9 cellular contexts compared by ENCODE assay signal in the genomic region with DNA sequence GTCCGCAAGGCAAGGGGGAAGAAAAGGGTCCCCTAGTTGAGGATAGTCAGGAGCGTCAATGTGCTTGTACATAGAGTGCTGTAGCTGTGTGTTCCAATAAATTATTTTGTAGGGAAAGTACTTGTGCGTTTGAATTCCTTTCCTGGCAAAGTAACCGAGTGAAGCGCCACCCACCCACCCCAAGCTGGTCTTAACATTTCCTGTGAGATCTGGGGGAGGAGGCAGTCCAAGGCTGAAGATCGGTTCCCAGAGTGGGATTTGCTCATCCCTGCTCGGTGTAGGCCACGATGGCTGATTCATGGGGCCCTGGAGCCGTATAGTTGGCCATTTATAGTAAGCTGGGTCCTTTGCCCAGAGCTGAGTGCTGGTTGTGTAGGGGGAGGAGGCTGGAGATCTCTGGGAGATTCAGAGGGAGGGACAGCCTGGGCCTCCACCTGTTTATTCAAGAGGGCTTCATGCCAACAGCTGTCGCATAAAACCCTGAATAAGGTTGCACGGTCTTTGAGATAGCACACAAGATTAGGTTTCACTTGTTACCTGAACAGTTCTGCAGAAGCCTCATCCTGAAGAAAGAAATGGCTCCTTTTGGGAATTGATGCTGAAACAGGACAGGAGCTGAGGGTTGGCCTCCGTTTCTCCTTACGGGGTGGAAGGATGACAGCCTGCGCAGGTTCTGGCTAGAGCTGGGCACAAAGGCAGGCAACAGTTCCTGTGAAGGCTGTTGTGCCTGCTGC. TPM values are rescaled to one million over a fixed set of nuclear protein-coding genes. Genes with fewer than 3 reads are reported as not detected.
DNase-seq lines count a peak whose midpoint lies in the region; ATAC-seq and TF ChIP-seq lines count a peak whose summit lies in the region.
"Had no signal": no experiment of that assay in that cellular context is flagged by ENCODE, and none has a peak within 500 bp of the region (broad histone marks: within the 10 kb centered on the region; RNA-seq: fewer than 3 reads in every experiment).

No MANE protein-coding gene starts in this region.

- intact Hi-C loops in HCT116 (cut with micrococcal nuclease): loop anchor here (5.0 kb wide), 1 partner anchor 205 kb away; the partner anchor contains the start of gene RPL3

- peak; percentile 25 for TF ChIP-seq POLR2A in HCT116 (IDR thresholded peaks at IDR 0.05; ENCODE audit: borderline replicate concordance, extremely low read depth, insufficient read depth, insufficient read length)

- no peak for ATAC-seq in CD4-positive, CD25-positive, alpha-beta regulatory T cell (ENCODE audit: low read depth in 2 of 2)
- no peak for ATAC-seq in HCT116
- ATAC-seq in GM18520 (IDR thresholded peaks at IDR 0.05; ENCODE audit: unreplicated experiment): no peak
- ATAC-seq in HG03457 (IDR thresholded peaks at IDR 0.05; ENCODE audit: unreplicated experiment): no peak

- peaks cover 62% of the 10 kb centered on the region for H3K4me1 ChIP-seq in CD4-positive, CD25-positive, alpha-beta regulatory T cell (ENCODE audit: control insufficient read depth, insufficient read depth, low read length, poor library complexity, severe bottlenecking)
- H3K4me1 ChIP-seq in HCT116 (ENCODE audit: control insufficient read depth in 1 of 2, insufficient read depth in 2 of 2, low read length in 2 of 2) (peaks cover 17 to 37% of the 10 kb centered on the region in 2 experiments), SK-N-SH (ENCODE audit: control insufficient read depth in 1 of 2, insufficient read depth in 2 of 2, low read depth in 1 of 2, low read length in 1 of 2) (peaks cover 8 to 21% of the 10 kb centered on the region in 2 experiments; a peak in 2 of 4 replicates)

- H3K27ac ChIP-seq in CD4-positive, CD25-positive, alpha-beta regulatory T cell (ENCODE audit: insufficient read depth, low read length, poor library complexity, severe bottlenecking): no peak overlapping the region
- H3K27ac ChIP-seq in HCT116 (ENCODE audit: low read depth, low read length): peak overlapping the region; percentile 99
- H3K27ac ChIP-seq in SK-N-SH (ENCODE audit: low read depth in 2 of 2, low read length in 1 of 2): peak overlapping the region; percentile 56 to 92; a peak in 3 of 4 replicates

- no peak for TF ChIP-seq EP300 in SK-N-SH (IDR thresholded peaks at IDR 0.05; ENCODE audit: borderline replicate concordance in 1 of 2, low read depth in 1 of 2, low read length in 1 of 2)

- H3K4me3 Mint-ChIP-seq in CD4-positive, CD25-positive, alpha-beta regulatory T cell: peak overlapping the region; percentile 91 to 96 (median 96)
- peak overlapping the region; percentile 96 for H3K4me3 Mint-ChIP-seq in endothelial cell (ENCODE audit: unreplicated experiment)
- peak overlapping the region; percentile 94 to 98 (median 94) for H3K4me3 Mint-ChIP-seq in nephron

- H3K4me3 ChIP-seq in CD4-positive, CD25-positive, alpha-beta regulatory T cell (ENCODE audit: low read depth, low read length): peak overlapping the region; percentile 92
- H3K4me3 ChIP-seq in HCT116 (replicated peaks in 1 of 2; ENCODE audit: low read depth in 1 of 2, low read length in 2 of 2): no peak overlapping the region
- peak overlapping the region; percentile 70 to 76 for H3K4me3 ChIP-seq in SK-N-SH (ENCODE audit: low read depth in 2 of 2, low read length in 1 of 2)

- RAD21 ChIA-PET in HCT116 (lab: Charles Lee; ENCODE audit: low non-redundant PET in 1 of 2, low total read pairs in 2 of 2, uncharacterized antibody in 2 of 2, unreplicated experiment in 2 of 2): no interaction called here

- POLR2A ChIA-PET in HCT116 (lab: Charles Lee): interaction anchor here (1.1 to 1.7 kb wide), 3 partner anchors 21 to 203 kb away, joined by 4 to 6 read pairs (median 5); partner anchors contain the start of genes MIEF1 and RPL3
- POLR2A ChIA-PET in SK-N-SH (lab: Yijun Ruan, JAX): interaction anchor here (0.6 to 2.2 kb wide), 9 partner anchors 10 to 521 kb away, joined by 3 to 7 read pairs (median 3); partner anchors contain the start of genes MIEF1, RPL3, RPS19BP1 and TAB1

- no peaks in the 10 kb centered on the region for H3K9me2 ChIP-seq in HCT116 (ENCODE audit: insufficient read depth)
- no peaks in the 10 kb centered on the region for H3K9me2 ChIP-seq in SK-N-SH

- peaks cover 16% of the 10 kb centered on the region; the same call in 1 of the 2 replicates for H4K20me1 ChIP-seq in HCT116 (ENCODE audit: insufficient read depth)
- H4K20me1 ChIP-seq in SK-N-SH (ENCODE audit: insufficient read depth): peaks cover 59% of the 10 kb centered on the region

- H3K4me1 Mint-ChIP-seq in CD4-positive, CD25-positive, alpha-beta regulatory T cell: peaks cover 6 to 75% (median 46%) of the 10 kb centered on the region in 4 donors
- peaks cover 60% of the 10 kb centered on the region for H3K4me1 Mint-ChIP-seq in endothelial cell (ENCODE audit: unreplicated experiment)
- H3K4me1 Mint-ChIP-seq in nephron: peaks cover 61% of the 10 kb centered on the region

- peaks cover 34% of the 10 kb centered on the region for H3F3A ChIP-seq in SK-N-SH (replicated peaks; ENCODE audit: insufficient read depth)

- CTCF ChIA-PET in HCT116 (lab: Charles Lee): interaction anchor here (3.0 to 3.9 kb wide), 2 partner anchors 21 to 26 kb away, joined by 9 to 11 read pairs; partner anchors contain the start of gene MIEF1
- CTCF ChIA-PET in SK-N-SH (lab: Yijun Ruan, JAX): interaction anchor here (0.9 to 1.6 kb wide), 6 partner anchors 25 to 513 kb away, joined by 3 to 6 read pairs (median 4); no protein-coding TSS in a partner anchor

- H3K9me3 Mint-ChIP-seq in CD4-positive, CD25-positive, alpha-beta regulatory T cell: peaks cover 0 to 6% (median 0%) of the 10 kb centered on the region in 7 donors
- H3K9me3 Mint-ChIP-seq in endothelial cell (ENCODE audit: unreplicated experiment): no peaks in the 10 kb centered on the region
- H3K9me3 Mint-ChIP-seq in nephron: no peaks in the 10 kb centered on the region

- no peak overlapping the region for H2AFZ ChIP-seq in HCT116 (ENCODE audit: low read depth, low read length, poor library complexity, severe bottlenecking)
- no peak overlapping the region for H2AFZ ChIP-seq in SK-N-SH (ENCODE audit: low read depth)

- WGBS in SK-N-SH (ENCODE audit: low lambda C conversion rate): 0% methylated on average over 8 of the region's 14 CpGs

- no peaks in the 10 kb centered on the region for H3K27me3 ChIP-seq in CD4-positive, CD25-positive, alpha-beta regulatory T cell (ENCODE audit: control insufficient read depth, insufficient read depth, low read length)
- H3K27me3 ChIP-seq in HCT116 (ENCODE audit: insufficient read depth, low read length) (no peaks in the 10 kb centered on the region), SK-N-SH (ENCODE audit: insufficient read depth) (no peaks in the 10 kb centered on the region)

- peak overlapping the region; percentile 75; the same call in 1 of the 2 replicates for H3K4me2 ChIP-seq in HCT116 (ENCODE audit: low read length)
- peak overlapping the region; percentile 86 for H3K4me2 ChIP-seq in SK-N-SH

- H3K36me3 ChIP-seq in CD4-positive, CD25-positive, alpha-beta regulatory T cell (ENCODE audit: control insufficient read depth, insufficient read depth, low read length): peaks cover 32% of the 10 kb centered on the region
- peaks cover 15 to 34% of the 10 kb centered on the region in 2 experiments; a peak in 3 of 4 replicates for H3K36me3 ChIP-seq in HCT116 (ENCODE audit: control insufficient read depth in 1 of 2, insufficient read depth in 2 of 2, low read length in 2 of 2)
- peaks cover 14 to 20% of the 10 kb centered on the region in 2 experiments for H3K36me3 ChIP-seq in SK-N-SH (replicated peaks in 1 of 2; ENCODE audit: control insufficient read depth in 1 of 2, insufficient read depth in 2 of 2, low read length in 1 of 2)

- peaks cover 6% of the 10 kb centered on the region for H3K27me3 Mint-ChIP-seq in CD4-positive, CD25-positive, alpha-beta regulatory T cell
- peaks cover 15% of the 10 kb centered on the region for H3K27me3 Mint-ChIP-seq in endothelial cell (ENCODE audit: unreplicated experiment)
- H3K27me3 Mint-ChIP-seq in nephron (ENCODE audit: low read depth): peaks cover 6% of the 10 kb centered on the region

- no peaks in the 10 kb centered on the region for H3K9me3 ChIP-seq in CD4-positive, CD25-positive, alpha-beta regulatory T cell (ENCODE audit: control insufficient read depth in 2 of 2, low read length in 2 of 2)
- H3K9me3 ChIP-seq in HCT116 (ENCODE audit: control insufficient read depth in 1 of 2, insufficient read depth in 1 of 2, low read depth in 1 of 2, low read length in 2 of 2) (no peaks in the 10 kb centered on the region), SK-N-SH (no peaks in the 10 kb centered on the region)

- BruUV-seq in HCT116 (replicated peaks; lab: Mats Ljungman, UMichigan): no TSS peak

- TF ChIP-seq RAD21 in HCT116 (IDR thresholded peaks at IDR 0.05; ENCODE audit: low read depth): no peak
- no peak for TF ChIP-seq RAD21 in SK-N-SH (IDR thresholded peaks at IDR 0.05; ENCODE audit: low read length)

- TF ChIP-seq CTCF in HCT116 (IDR thresholded peaks at IDR 0.05 in 2 of 3, conservative IDR thresholded peaks at IDR 0.05 in 1 of 3; ENCODE audit: borderline replicate concordance in 1 of 3, insufficient read depth in 1 of 3, low read depth in 2 of 3, low read length in 2 of 3): no peak
- TF ChIP-seq CTCF in SK-N-SH (IDR thresholded peaks at IDR 0.05): no peak
- TF ChIP-seq CTCF in endothelial cell (IDR thresholded peaks at IDR 0.05; ENCODE audit: unreplicated experiment): no peak
- TF ChIP-seq CTCF in nephron (IDR thresholded peaks at IDR 0.05; ENCODE audit: unreplicated experiment in 3 of 3): no peak

- peak overlapping the region; percentile 12; the same call in 1 of the 2 replicates for H3K9ac ChIP-seq in HCT116 (ENCODE audit: low read length)
- H3K9ac ChIP-seq in SK-N-SH: peak overlapping the region; percentile 99

- peak overlapping the region; percentile 88 to 99 (median 97) for H3K27ac Mint-ChIP-seq in CD4-positive, CD25-positive, alpha-beta regulatory T cell
- peak overlapping the region; percentile 78 for H3K27ac Mint-ChIP-seq in endothelial cell (ENCODE audit: unreplicated experiment)
- H3K27ac Mint-ChIP-seq in nephron: peak overlapping the region; percentile 99 to 100 (median 100)

- peak in 1 of 3 donors; percentile 39 for DNase-seq in CD4-positive, CD25-positive, alpha-beta regulatory T cell
- DNase-seq in HCT116 (ENCODE audit: low read depth, low spot score) (no peak), SK-N-SH (peak; percentile 19), endothelial cell (ENCODE audit: low spot score) (no peak)
- no peak for DNase-seq in activated effector memory CD4-positive, alpha-beta T cell treated with anti-CD3 and anti-CD28 coated beads, Interleukin-2, amount 50 U/mL, for 16 hours

- H3K79me2 ChIP-seq in HCT116 (ENCODE audit: insufficient read depth, low read length): peaks cover 49% of the 10 kb centered on the region
- peaks cover 41% of the 10 kb centered on the region for H3K79me2 ChIP-seq in SK-N-SH (ENCODE audit: insufficient read depth)

- H3K36me3 Mint-ChIP-seq in CD4-positive, CD25-positive, alpha-beta regulatory T cell: peaks cover 23% of the 10 kb centered on the region
- H3K36me3 Mint-ChIP-seq in endothelial cell (ENCODE audit: low read depth, unreplicated experiment) (peaks cover 37% of the 10 kb centered on the region), nephron (ENCODE audit: low read depth) (peaks cover 44% of the 10 kb centered on the region)

RNA-seq across cellular contexts. Expression of gene ATF4, which starts 2.4 kb away (rescaled TPM):
- 246 TPM for total RNA-seq in CD4-positive, CD25-positive, alpha-beta regulatory T cell
- polyA plus RNA-seq in CD4-positive, CD25-positive, alpha-beta regulatory T cell: 10 to 100 TPM; 58.2 to 75.2 (median 69.1) TPM
- 608 TPM for total RNA-seq in HCT116 (2021; ENCODE audit: unreplicated experiment)
- polyA plus RNA-seq in HCT116 (2012): 588 and 690 TPM in 2 replicates
- polyA plus RNA-seq in SK-N-SH (2012; rRNA removed): 375 and 436 TPM in 2 replicates
- 311 and 361 TPM in 2 replicates for polyA plus RNA-seq in SK-N-SH (2012; cell fraction: cytosol; rRNA removed)
- polyA plus RNA-seq in SK-N-SH (2012; cell fraction: nucleus; rRNA removed): 604 and 658 TPM in 2 replicates
- total RNA-seq in endothelial cell (ENCODE audit: unreplicated experiment): 312 TPM

RNA-seq across cellular contexts. Expression of gene RPS19BP1, which starts 9.8 kb away (rescaled TPM):
- total RNA-seq in CD4-positive, CD25-positive, alpha-beta regulatory T cell: 42.9 TPM
- polyA plus RNA-seq in CD4-positive, CD25-positive, alpha-beta regulatory T cell: 100 to 1,000 TPM; 102 to 117 (median 110) TPM
- total RNA-seq in HCT116 (2021; ENCODE audit: unreplicated experiment) (80.4 TPM), endothelial cell (ENCODE audit: unreplicated experiment) (57.7 TPM)
- polyA plus RNA-seq in HCT116 (2012): 69.1 and 86.9 TPM in 2 replicates
- 77.3 and 97.2 TPM in 2 replicates for polyA plus RNA-seq in SK-N-SH (2012; rRNA removed)
- 67.1 and 75.9 TPM in 2 replicates for polyA plus RNA-seq in SK-N-SH (2012; cell fraction: cytosol; rRNA removed)
- polyA plus RNA-seq in SK-N-SH (2012; cell fraction: nucleus; rRNA removed): 48.9 and 89.0 TPM in 2 replicates

RNA-seq across cellular contexts. Expression of gene MIEF1, which starts 20.6 kb away (rescaled TPM):
- 16.0 TPM for total RNA-seq in CD4-positive, CD25-positive, alpha-beta regulatory T cell
- polyA plus RNA-seq in CD4-positive, CD25-positive, alpha-beta regulatory T cell: 10 to 100 TPM; 24.0 to 39.8 (median 29.8) TPM
- total RNA-seq in HCT116 (2021; ENCODE audit: unreplicated experiment): 42.8 TPM
- 23.4 and 23.7 TPM in 2 replicates for polyA plus RNA-seq in HCT116 (2012)
- polyA plus RNA-seq in SK-N-SH (2012; rRNA removed): 7.5 and 7.7 TPM in 2 replicates
- 6.2 and 7.6 TPM in 2 replicates for polyA plus RNA-seq in SK-N-SH (2012; cell fraction: cytosol; rRNA removed)
- polyA plus RNA-seq in SK-N-SH (2012; cell fraction: nucleus; rRNA removed): 7.8 and 8.4 TPM in 2 replicates
- 29.2 TPM for total RNA-seq in endothelial cell (ENCODE audit: unreplicated experiment)

RNA-seq across cellular contexts. Expression of gene CACNA1I, which starts 47.8 kb away (rescaled TPM):
- 10.6 TPM for total RNA-seq in CD4-positive, CD25-positive, alpha-beta regulatory T cell
- under 1 TPM; 0.06 to 0.45 (median 0.30) TPM for polyA plus RNA-seq in CD4-positive, CD25-positive, alpha-beta regulatory T cell
- 0.15 TPM for total RNA-seq in HCT116 (2021; ENCODE audit: unreplicated experiment)
- 0.20 TPM in 2 replicates for polyA plus RNA-seq in HCT116 (2012)
- polyA plus RNA-seq in SK-N-SH (2012; rRNA removed): under 0.01 TPM in 1 of 2 replicates, not detected in the other
- polyA plus RNA-seq in SK-N-SH (2012; cell fraction: cytosol; rRNA removed): under 0.01 TPM in 1 of 2 replicates, not detected in the other
- 0.01 and 0.02 TPM in 2 replicates for polyA plus RNA-seq in SK-N-SH (2012; cell fraction: nucleus; rRNA removed)
- total RNA-seq in endothelial cell (ENCODE audit: unreplicated experiment): 0.10 TPM
- total RNA-seq: SK-MEL-5 had no signal

Comparison
In these comparisons a context has a peak if more than half of its experiments do, and no peak if none do; other contexts are left out.
1. H3K4me3 ChIP-seq: peak in CD4-positive, CD25-positive, alpha-beta regulatory T cell (single experiment) and SK-N-SH (2 of 2); none in HCT116 (0 of 2).
2. Peak in every context shown above with its lines, with median percentiles within 50 percentile points of each other: H3K27ac Mint-ChIP-seq and H3K4me3 Mint-ChIP-seq.